12 cellular contexts compared by ENCODE assay signal in the genomic region with DNA sequence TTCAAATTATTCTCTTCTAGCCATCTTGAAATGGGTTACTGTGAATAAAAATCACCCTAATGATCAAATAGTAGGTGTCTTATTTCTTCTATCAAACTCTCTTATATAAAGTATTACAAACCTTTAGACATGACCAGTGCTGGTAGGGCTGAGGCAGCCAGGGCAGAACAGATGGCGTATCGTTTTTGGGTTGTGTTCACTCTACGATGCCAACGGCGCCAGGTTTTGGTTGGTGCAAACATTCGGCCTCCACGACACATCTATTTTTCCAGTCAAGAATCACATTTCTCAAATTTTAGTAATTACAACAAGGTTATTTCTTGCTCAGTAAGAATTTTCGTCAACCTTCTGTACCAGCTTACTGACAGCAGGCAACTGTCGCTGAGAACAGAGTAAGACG. TPM values are rescaled to one million over a fixed set of nuclear protein-coding genes. Genes with fewer than 3 reads are reported as not detected.
A peak's percentile ranks its signal among the peaks of the same experiment; 100 is the strongest.
DNase-seq lines count a peak whose midpoint lies in the region; ATAC-seq and TF ChIP-seq lines count a peak whose summit lies in the region.
"Had no signal": no experiment of that assay in that cellular context is flagged by ENCODE, and none has a peak within 500 bp of the region (broad histone marks: within the 10 kb centered on the region; RNA-seq: fewer than 3 reads in every experiment).

No MANE protein-coding gene starts in this region.

- peak overlapping the region; percentile 98 for H3K27ac Mint-ChIP-seq in activated naive CD4-positive, alpha-beta T cell treated with anti-CD3 and anti-CD28 coated beads for 36 hours
- H3K27ac Mint-ChIP-seq in activated CD4-positive, alpha-beta memory T cell treated with anti-CD3 and anti-CD28 coated beads for 36 hours, result peak overlapping the region; percentile 95

- H3K9ac ChIP-seq in subcutaneous abdominal adipose tissue (ENCODE audit: low read length in 5 of 5), result peak overlapping the region in 1 of 5 donors; percentile 35

- no peaks in the 10 kb centered on the region for H3K9me3 Mint-ChIP-seq in activated naive CD4-positive, alpha-beta T cell treated with anti-CD3 and anti-CD28 coated beads for 36 hours
- H3K9me3 Mint-ChIP-seq in activated CD4-positive, alpha-beta memory T cell treated with anti-CD3 and anti-CD28 coated beads for 36 hours, result no peaks in the 10 kb centered on the region

- H3K4me3 ChIP-seq in subcutaneous abdominal adipose tissue (ENCODE audit: low read depth in 1 of 5, low read length in 5 of 5) (peak overlapping the region in 3 of 5 donors; percentile 29 to 94 (median 82)), WERI-Rb-1 (ENCODE audit: low read depth, low read length) (no peak overlapping the region)

- TF ChIP-seq CTCF in foreskin keratinocyte (conservative IDR thresholded peaks at IDR 0.05), result no peak
- TF ChIP-seq CTCF in WERI-Rb-1 (IDR thresholded peaks at IDR 0.05; ENCODE audit: low read depth, low read length), result no peak

- H3K4me1 Mint-ChIP-seq in activated naive CD4-positive, alpha-beta T cell treated with anti-CD3 and anti-CD28 coated beads for 36 hours (ENCODE audit: low read depth), result peaks cover 58% of the 10 kb centered on the region
- peaks cover 57% of the 10 kb centered on the region for H3K4me1 Mint-ChIP-seq in activated CD4-positive, alpha-beta memory T cell treated with anti-CD3 and anti-CD28 coated beads for 36 hours (ENCODE audit: low read depth)

- H3K27ac ChIP-seq in foreskin keratinocyte (peak overlapping the region; percentile 98), subcutaneous abdominal adipose tissue (ENCODE audit: low read depth, low read length) (peak overlapping the region; percentile 99), WERI-Rb-1 (no peak overlapping the region)

- H3K36me3 Mint-ChIP-seq in activated naive CD4-positive, alpha-beta T cell treated with anti-CD3 and anti-CD28 coated beads for 36 hours (ENCODE audit: low read depth), result peaks cover 62% of the 10 kb centered on the region
- H3K36me3 Mint-ChIP-seq in activated CD4-positive, alpha-beta memory T cell treated with anti-CD3 and anti-CD28 coated beads for 36 hours, result peaks cover 71% of the 10 kb centered on the region

- no peaks in the 10 kb centered on the region for H3K9me3 ChIP-seq in subcutaneous abdominal adipose tissue (ENCODE audit: control insufficient read depth in 5 of 5, low read length in 5 of 5)
- H3K9me3 ChIP-seq in WERI-Rb-1 (ENCODE audit: severe bottlenecking), result no peaks in the 10 kb centered on the region
- H3K9me3 ChIP-seq: esophagus muscularis mucosa had no signal

- ATAC-seq in foreskin keratinocyte, result no peak
- ATAC-seq: sciatic nerve had no signal

- CTCF ChIA-PET in activated naive CD4-positive, alpha-beta T cell treated with anti-CD3 and anti-CD28 coated beads for 36 hours (lab: Charles Lee), result no interaction called here
- CTCF ChIA-PET in activated CD4-positive, alpha-beta memory T cell treated with anti-CD3 and anti-CD28 coated beads for 36 hours (lab: Charles Lee), result no interaction called here

- H3K36me3 ChIP-seq in subcutaneous abdominal adipose tissue (ENCODE audit: control insufficient read depth in 5 of 5, insufficient read depth in 5 of 5, low read length in 5 of 5), result peaks cover 19 to 54% (median 47%) of the 10 kb centered on the region in 5 donors
- peaks cover 66% of the 10 kb centered on the region for H3K36me3 ChIP-seq in WERI-Rb-1

- H3K27me3 Mint-ChIP-seq in activated naive CD4-positive, alpha-beta T cell treated with anti-CD3 and anti-CD28 coated beads for 36 hours (ENCODE audit: low read depth), result no peaks in the 10 kb centered on the region
- no peaks in the 10 kb centered on the region for H3K27me3 Mint-ChIP-seq in activated CD4-positive, alpha-beta memory T cell treated with anti-CD3 and anti-CD28 coated beads for 36 hours

- H3K27me3 ChIP-seq in foreskin keratinocyte (no peaks in the 10 kb centered on the region), subcutaneous abdominal adipose tissue (ENCODE audit: control insufficient read depth in 5 of 5, insufficient read depth in 4 of 5, low read length in 5 of 5) (no peaks in the 10 kb centered on the region), WERI-Rb-1 (ENCODE audit: insufficient read depth, low read depth, severe bottlenecking) (no peaks in the 10 kb centered on the region)
- H3K27me3 ChIP-seq: esophagus muscularis mucosa had no signal

- no peak for DNase-seq in activated naive CD4-positive, alpha-beta T cell treated with anti-CD3 and anti-CD28 coated beads for 36 hours
- no peak for DNase-seq in activated naive CD4-positive, alpha-beta T cell (lab: John Stamatoyannopoulos, UW)
- DNase-seq in activated CD4-positive, alpha-beta memory T cell treated with anti-CD3 and anti-CD28 coated beads for 36 hours, result no peak
- DNase-seq in foreskin keratinocyte (no peak), DMS79 treated with DMSO at 0.1 percent for 48 hours (lab: John Stamatoyannopoulos, UW) (no peak), Ammon's horn (ENCODE audit: low spot score) (no peak), WERI-Rb-1 (no peak)
- DNase-seq: activated CD4-positive, CD25-positive, alpha-beta regulatory T cell; NCI-H1092 treated with DMSO at 0.1 percent for 48 hours had no signal

- peak overlapping the region; percentile 99 for H3K4me3 Mint-ChIP-seq in activated naive CD4-positive, alpha-beta T cell treated with anti-CD3 and anti-CD28 coated beads for 36 hours
- H3K4me3 Mint-ChIP-seq in activated CD4-positive, alpha-beta memory T cell treated with anti-CD3 and anti-CD28 coated beads for 36 hours, result peak overlapping the region; percentile 95

- H3K4me1 ChIP-seq in foreskin keratinocyte, result peaks cover 10% of the 10 kb centered on the region
- H3K4me1 ChIP-seq in subcutaneous abdominal adipose tissue (ENCODE audit: control insufficient read depth in 5 of 5, insufficient read depth in 5 of 5, low read length in 5 of 5), result peaks cover 2 to 36% (median 35%) of the 10 kb centered on the region in 5 donors

- intact Hi-C loops in activated naive CD4-positive, alpha-beta T cell treated with anti-CD3 and anti-CD28 coated beads for 36 hours (cut with micrococcal nuclease), result no loop called here
- intact Hi-C loops in activated CD4-positive, alpha-beta memory T cell treated with anti-CD3 and anti-CD28 coated beads for 36 hours (cut with micrococcal nuclease), result loop anchor here (5.0 kb wide), 1 partner anchor 635 kb away; a partner anchor contains a TSS

- POLR2A ChIA-PET in activated CD4-positive, alpha-beta memory T cell treated with anti-CD3 and anti-CD28 coated beads for 36 hours (lab: Charles Lee), result interaction anchor here (0.6 to 1.9 kb wide), 2 partner anchors 21 to 116 kb away, joined by 3 to 6 read pairs; a partner anchor contains a TSS

RNA-seq across cellular contexts. Expression of a gene that starts 2.2 kb away (rescaled TPM):
- 1,000 to 10,000 TPM; 6,298 to 6,391 TPM for total RNA-seq in activated naive CD4-positive, alpha-beta T cell treated with anti-CD3 and anti-CD28 coated beads for 36 hours
- 1,000 to 10,000 TPM; 5,151 to 5,211 TPM for total RNA-seq in activated CD4-positive, alpha-beta memory T cell treated with anti-CD3 and anti-CD28 coated beads for 36 hours
- total RNA-seq in foreskin keratinocyte, result 3,686 and 3,829 TPM in 2 replicates
- 2,590 and 2,857 TPM in 2 replicates for polyA plus RNA-seq in foreskin keratinocyte

RNA-seq across cellular contexts. Expression of a gene that starts 2.6 kb away (rescaled TPM):
- 10 to 100 TPM; 21.6 to 23.3 TPM for total RNA-seq in activated naive CD4-positive, alpha-beta T cell treated with anti-CD3 and anti-CD28 coated beads for 36 hours
- total RNA-seq in activated CD4-positive, alpha-beta memory T cell treated with anti-CD3 and anti-CD28 coated beads for 36 hours, result 10 to 100 TPM; 29.6 to 31.1 TPM
- total RNA-seq in foreskin keratinocyte, result 34.3 and 36.7 TPM in 2 replicates
- 14.5 and 20.0 TPM in 2 replicates for polyA plus RNA-seq in foreskin keratinocyte

RNA-seq across cellular contexts. Expression of a gene that starts 4.9 kb away (rescaled TPM):
- 10 to 100 TPM; 23.7 to 23.9 TPM for total RNA-seq in activated naive CD4-positive, alpha-beta T cell treated with anti-CD3 and anti-CD28 coated beads for 36 hours
- total RNA-seq in activated CD4-positive, alpha-beta memory T cell treated with anti-CD3 and anti-CD28 coated beads for 36 hours, result 10 to 100 TPM; 23.4 to 25.3 TPM
- total RNA-seq in foreskin keratinocyte, result 14.2 and 18.0 TPM in 2 replicates
- 16.2 and 17.9 TPM in 2 replicates for polyA plus RNA-seq in foreskin keratinocyte
